ENCODE assay signal across 9 cellular contexts in genomic region chr11:14544611-14545010, GRCh38. TPM values are rescaled to one million over a fixed set of nuclear protein-coding genes. Genes with fewer than 3 reads are reported as not detected.
DNase-seq lines count a peak whose midpoint lies in the region; ATAC-seq and TF ChIP-seq lines count a peak whose summit lies in the region.
"Had no signal": no experiment of that assay in that cellular context is flagged by ENCODE, and none has a peak within 500 bp of the region (broad histone marks: within the 10 kb centered on the region; RNA-seq: fewer than 3 reads in every experiment).

No MANE protein-coding gene starts in this region.

- peaks cover 0 to 2% (median 0%) of the 10 kb centered on the region in 7 donors for H3K9me3 Mint-ChIP-seq in CD14-positive monocyte
- H3K9me3 Mint-ChIP-seq in activated naive CD8-positive, alpha-beta T cell treated with anti-CD3 and anti-CD28 coated beads, Interleukin-2, amount 50 U/mL, for 24 hours, result peaks cover 3% of the 10 kb centered on the region

- no peak overlapping the region for H3K4me3 ChIP-seq in uterus
- H3K4me3 ChIP-seq: Peyer's patch had no signal

- no peak for TF ChIP-seq POLR2A in uterus (IDR thresholded peaks at IDR 0.05)

- TF ChIP-seq CTCF in CD14-positive monocyte (IDR thresholded peaks at IDR 0.05), result no peak
- no peak for TF ChIP-seq CTCF in GM20000 (IDR thresholded peaks at IDR 0.05; ENCODE audit: extremely low read depth, missing control alignments)
- no peak for TF ChIP-seq CTCF in uterus (IDR thresholded peaks at IDR 0.05)

- H3K27me3 ChIP-seq in uterus, result no peaks in the 10 kb centered on the region
- H3K27me3 ChIP-seq: Peyer's patch had no signal

- peaks cover 55% of the 10 kb centered on the region for H3K4me1 Mint-ChIP-seq in CD14-positive monocyte
- H3K4me1 Mint-ChIP-seq in activated naive CD8-positive, alpha-beta T cell treated with anti-CD3 and anti-CD28 coated beads, Interleukin-2, amount 50 U/mL, for 24 hours, result peaks cover 50% of the 10 kb centered on the region

- no peaks in the 10 kb centered on the region for H3K27me3 Mint-ChIP-seq in CD14-positive monocyte (ENCODE audit: low read depth in 3 of 3)
- H3K27me3 Mint-ChIP-seq in activated naive CD8-positive, alpha-beta T cell treated with anti-CD3 and anti-CD28 coated beads, Interleukin-2, amount 50 U/mL, for 24 hours, result no peaks in the 10 kb centered on the region

- no peaks in the 10 kb centered on the region for H3K36me3 Mint-ChIP-seq in CD14-positive monocyte
- H3K36me3 Mint-ChIP-seq in activated naive CD8-positive, alpha-beta T cell treated with anti-CD3 and anti-CD28 coated beads, Interleukin-2, amount 50 U/mL, for 24 hours (ENCODE audit: low read depth), result peaks cover 5% of the 10 kb centered on the region

- H3K4me1 ChIP-seq in uterus, result no peaks in the 10 kb centered on the region
- H3K4me1 ChIP-seq: Peyer's patch had no signal

- intact Hi-C loops in CD14-positive monocyte (cut with micrococcal nuclease) (loop anchor here (5.0 to 10.0 kb wide), 2 partner anchors 100 to 353 kb away; partner anchors contain the start of gene PDE3B (in 1 of the 2)), uterus (cut with DNase I; ENCODE audit: low total_unique reads) (no loop called here)

- no peaks in the 10 kb centered on the region for H3K9me3 ChIP-seq in uterus
- H3K9me3 ChIP-seq: Peyer's patch had no signal

- ATAC-seq in HG03432 (IDR thresholded peaks at IDR 0.05; ENCODE audit: unreplicated experiment), result peak; percentile 91
- peak; percentile 53 for ATAC-seq in activated naive CD8-positive, alpha-beta T cell treated with anti-CD3 and anti-CD28 coated beads, Interleukin-2, amount 50 U/mL, for 24 hours

- peak overlapping the region; percentile 82 to 94 (median 90) for H3K27ac Mint-ChIP-seq in CD14-positive monocyte
- peak overlapping the region; percentile 31 for H3K27ac Mint-ChIP-seq in activated naive CD8-positive, alpha-beta T cell treated with anti-CD3 and anti-CD28 coated beads, Interleukin-2, amount 50 U/mL, for 24 hours

- DNase-seq in CD14-positive monocyte (ENCODE audit: low spot score), result no peak
- peak; percentile 10 for DNase-seq in GM20000 (ENCODE audit: low spot score)
- no peak for DNase-seq in activated naive CD8-positive, alpha-beta T cell treated with anti-CD3 and anti-CD28 coated beads, Interleukin-2, amount 50 U/mL, for 24 hours
- no peak for DNase-seq in central memory CD4-positive, alpha-beta T cell
- DNase-seq in NCI-H69 (lab: John Stamatoyannopoulos, UW), result no peak
- no peak for DNase-seq in uterus
- no peak for DNase-seq in NCI-H345 (lab: John Stamatoyannopoulos, UW)
- DNase-seq: Peyer's patch had no signal

- H3K4me3 Mint-ChIP-seq in CD14-positive monocyte, result no peak overlapping the region
- no peak overlapping the region for H3K4me3 Mint-ChIP-seq in activated naive CD8-positive, alpha-beta T cell treated with anti-CD3 and anti-CD28 coated beads, Interleukin-2, amount 50 U/mL, for 24 hours

- no peak overlapping the region for H3K27ac ChIP-seq in uterus

- no peaks in the 10 kb centered on the region for H3K36me3 ChIP-seq in uterus
- H3K36me3 ChIP-seq: Peyer's patch had no signal

RNA-seq across cellular contexts. Expression of gene PSMA1, which starts 24.4 kb away (rescaled TPM):
- polyA plus RNA-seq in CD14-positive monocyte, result 100 to 1,000 TPM; 201 to 228 TPM
- total RNA-seq in uterus, result 100 to 1,000 TPM in 3 of 4 donors, 10 to 100 TPM in 1; 81.7 to 213 (median 126) TPM

RNA-seq across cellular contexts. Expression of gene COPB1, which starts 45.0 kb away (rescaled TPM):
- 100 to 1,000 TPM in 1 of 2 donors, 10 to 100 TPM in 1; 87.1 to 108 TPM for polyA plus RNA-seq in CD14-positive monocyte
- total RNA-seq in uterus, result 100 to 1,000 TPM in 2 of 4 donors, 10 to 100 TPM in 2; 73.3 to 279 (median 94.8) TPM
